12 cellular contexts compared by ENCODE assay signal in genomic region chr3:126394179-126394976, GRCh38. TPM values are rescaled to one million over a fixed set of nuclear protein-coding genes. Genes with fewer than 3 reads are reported as not detected.
DNase-seq lines count a peak whose midpoint lies in the region; ATAC-seq and TF ChIP-seq lines count a peak whose summit lies in the region.
"Had no signal": no experiment of that assay in that cellular context is flagged by ENCODE, and none has a peak within 500 bp of the region (broad histone marks: within the 10 kb centered on the region; RNA-seq: fewer than 3 reads in every experiment).

Gene CFAP100 (plus strand): TSS chr3:126394909. CDS start chr3:126396001, 1,092 bp downstream.

- H3K4me2 ChIP-seq in PC-9: no peak within 1 kb of the TSS

- H4K20me1 ChIP-seq in PC-9 (ENCODE audit: insufficient read depth): no peaks in the 10 kb centered on the region

- H3K27ac Mint-ChIP-seq in mesothelial cell of epicardium: no peak within 1 kb of the TSS
- H3K27ac Mint-ChIP-seq: activated naive CD8-positive, alpha-beta T cell treated with anti-CD3 and anti-CD28 coated beads, Interleukin-2, amount 50 U/mL, for 24 hours; B cell had no signal

- H3K4me1 Mint-ChIP-seq in mesothelial cell of epicardium: peaks cover 3% of the 10 kb centered on the region

- no peaks in the 10 kb centered on the region for H3K36me3 ChIP-seq in esophagus muscularis mucosa
- no peaks in the 10 kb centered on the region for H3K36me3 ChIP-seq in upper lobe of right lung
- no peaks in the 10 kb centered on the region for H3K36me3 ChIP-seq in PC-9 (ENCODE audit: low read depth)
- H3K36me3 ChIP-seq: SJSA1 had no signal

- no TSS peak for BruUV-seq in PC-9 (replicated peaks; lab: Mats Ljungman, UMichigan)

- peaks cover 4% of the 10 kb centered on the region for H3K9me3 Mint-ChIP-seq in mesothelial cell of epicardium
- H3K9me3 Mint-ChIP-seq: activated naive CD8-positive, alpha-beta T cell treated with anti-CD3 and anti-CD28 coated beads, Interleukin-2, amount 50 U/mL, for 24 hours had no signal

- no peak within 1 kb of the TSS for H2AFZ ChIP-seq in PC-9

- peak within 1 kb of the TSS; percentile 50 for H3K4me3 Mint-ChIP-seq in mesothelial cell of epicardium
- H3K4me3 Mint-ChIP-seq: activated naive CD8-positive, alpha-beta T cell treated with anti-CD3 and anti-CD28 coated beads, Interleukin-2, amount 50 U/mL, for 24 hours; B cell had no signal

- intact Hi-C loops in esophagus muscularis mucosa (cut with DNase I) (loop anchor here (5.0 kb wide), 1 partner anchor 78 kb away; no protein-coding TSS in a partner anchor), upper lobe of right lung (cut with DNase I) (no loop called here), PC-9 (cut with micrococcal nuclease; ENCODE audit: unreplicated experiment) (no loop called here)

- no peak for TF ChIP-seq EP300 in esophagus muscularis mucosa (IDR thresholded peaks at IDR 0.05)

- peaks cover 5% of the 10 kb centered on the region; the same call in 1 of the 2 replicates for H3F3A ChIP-seq in PC-9 (ENCODE audit: insufficient read depth, low read depth)

- TF ChIP-seq CTCF in esophagus muscularis mucosa (IDR thresholded peaks at IDR 0.05): no peak
- TF ChIP-seq CTCF in mesothelial cell of epicardium (IDR thresholded peaks at IDR 0.05; ENCODE audit: unreplicated experiment): no peak
- no peak for TF ChIP-seq CTCF in upper lobe of right lung (IDR thresholded peaks at IDR 0.05)
- TF ChIP-seq CTCF in PC-9 (conservative IDR thresholded peaks at IDR 0.05): no peak

- WGBS in esophagus muscularis mucosa: 55% methylated on average over 26 of the region's 43 CpGs

- CTCF ChIA-PET in PC-9 (lab: Charles Lee): no interaction called here

- H3K79me2 ChIP-seq in PC-9 (ENCODE audit: low read depth): no peaks in the 10 kb centered on the region

- peaks cover 0 to 15% (median 2%) of the 10 kb centered on the region in 4 donors for H3K27me3 ChIP-seq in esophagus muscularis mucosa
- peaks cover 13% of the 10 kb centered on the region for H3K27me3 ChIP-seq in upper lobe of right lung
- no peaks in the 10 kb centered on the region for H3K27me3 ChIP-seq in PC-9 (ENCODE audit: insufficient read depth, low read depth)

- TF ChIP-seq POLR2A in esophagus muscularis mucosa (IDR thresholded peaks at IDR 0.05; ENCODE audit: low read depth): no peak

- DNase-seq in activated effector memory CD4-positive, alpha-beta T cell treated with anti-CD3 and anti-CD28 coated beads, Interleukin-2, amount 50 U/mL, for 16 hours: peak; percentile 31
- DNase-seq in activated effector memory CD4-positive, alpha-beta T cell treated with Interleukin-2 at 50 U/mL for 16 hours: no peak
- DNase-seq in esophagus muscularis mucosa (ENCODE audit: extremely low spot score) (no peak), mesothelial cell of epicardium (ENCODE audit: low spot score in 2 of 2, unreplicated experiment in 2 of 2) (no peak), upper lobe of right lung (peak; percentile 79), PC-9 (no peak), HuH-7.5 (ENCODE audit: low spot score) (no peak)
- DNase-seq in activated CD4-positive, CD25-positive, alpha-beta regulatory T cell treated with anti-CD3 and anti-CD28 coated beads, Interleukin-2, amount 50 U/mL, for 72 hours: no peak
- DNase-seq: activated naive CD8-positive, alpha-beta T cell treated with anti-CD3 and anti-CD28 coated beads, Interleukin-2, amount 50 U/mL, for 24 hours had no signal

- H3K36me3 Mint-ChIP-seq in mesothelial cell of epicardium: no peaks in the 10 kb centered on the region

- H3K4me3 ChIP-seq in esophagus muscularis mucosa (peak within 1 kb of the TSS; percentile 40 to 53 (median 49)), upper lobe of right lung (peak within 1 kb of the TSS; percentile 16), PC-9 (no peak within 1 kb of the TSS)
- H3K4me3 ChIP-seq: SJSA1 had no signal

- POLR2A ChIA-PET in PC-9 (lab: Charles Lee; ENCODE audit: unreplicated experiment): no interaction called here

- H3K27ac ChIP-seq in esophagus muscularis mucosa (replicated peaks in 1 of 4) (peak within 1 kb of the TSS in 1 of 4 donors; percentile 11), upper lobe of right lung (no peak within 1 kb of the TSS), PC-9 (no peak within 1 kb of the TSS)
- H3K27ac ChIP-seq: SJSA1 had no signal

- H3K9me2 ChIP-seq in PC-9 (ENCODE audit: insufficient read depth): no peaks in the 10 kb centered on the region

- peaks cover 57% of the 10 kb centered on the region for H3K27me3 Mint-ChIP-seq in mesothelial cell of epicardium (ENCODE audit: low read depth)

- peak; percentile 65 for ATAC-seq in upper lobe of right lung
- ATAC-seq: activated naive CD8-positive, alpha-beta T cell treated with anti-CD3 and anti-CD28 coated beads, Interleukin-2, amount 50 U/mL, for 24 hours had no signal

- H3K9me3 ChIP-seq in esophagus muscularis mucosa (no peaks in the 10 kb centered on the region), upper lobe of right lung (no peaks in the 10 kb centered on the region), PC-9 (ENCODE audit: insufficient read depth, low read depth) (no peaks in the 10 kb centered on the region)
- H3K9me3 ChIP-seq: SJSA1 had no signal

- peaks cover 7 to 17% (median 16%) of the 10 kb centered on the region in 4 donors for H3K4me1 ChIP-seq in esophagus muscularis mucosa
- no peaks in the 10 kb centered on the region for H3K4me1 ChIP-seq in upper lobe of right lung
- H3K4me1 ChIP-seq in PC-9 (replicated peaks; ENCODE audit: insufficient read depth): peaks cover 9% of the 10 kb centered on the region

RNA-seq across cellular contexts. Expression of gene CFAP100, which starts in this region (rescaled TPM):
- total RNA-seq in esophagus muscularis mucosa (not detected), mesothelial cell of epicardium (not detected in 3 replicates), upper lobe of right lung (not detected), PC-9 (2021) (not detected in 2 replicates)
- total RNA-seq: B cell, posterior vena cava, SJSA1 had no signal

Comparison
In these comparisons a context has a peak if more than half of its experiments do, and no peak if none do; other contexts are left out.
1. Peak in DNase-seq, ATAC-seq and H3K4me3 ChIP-seq in upper lobe of right lung; RNA of the gene not detected or under 1 TPM.